27 cellular contexts compared by ENCODE assay signal in genomic region chr4:77219266-77219665, GRCh38.
"Had no signal": no experiment of that assay in that cellular context is flagged by ENCODE, and none has a peak within 500 bp of the region (broad histone marks: within the 10 kb centered on the region; RNA-seq: fewer than 3 reads in every experiment).

No MANE protein-coding gene starts in this region.

- H3K4me3 ChIP-seq: stomach, suprapubic skin, testis, thoracic aorta, thyroid gland, tibial artery, tibial nerve, transverse colon, upper lobe of left lung, upper lobe of right lung, uterus, vagina had no signal

- DNase-seq: stimulated activated CD4-positive, alpha-beta T cell treated with anti-CD3 and anti-CD28 coated beads, Interleukin-2, amount 100 ng/mL, for 48 hours; stimulated activated CD4-positive, alpha-beta T cell treated with anti-CD3 and anti-CD28 coated beads, Interleukin-4, amount 100 ng/mL, for 1 hour; stimulated activated CD4-positive, alpha-beta T cell treated with anti-CD3 and anti-CD28 coated beads, Interleukin-4, amount 100 ng/mL, for 24 hours; stimulated activated CD4-positive, alpha-beta T cell treated with anti-CD3 and anti-CD28 coated beads, Interleukin-4, amount 100 ng/mL, for 4 hours; stimulated activated CD8-positive, alpha-beta memory T cell treated with anti-CD3 and anti-CD28 coated beads, Interleukin-4, amount 100 ng/mL, for 48 hours; stimulated activated naive B cell treated with anti-CD40 and anti-IgM and Interleukin-4, amounts not matched to agents 10 μg/mL and 1 μg/mL and 100 μg/mL, for 72 hours; stimulated activated naive CD4-positive, alpha-beta T cell; stimulated activated naive CD4-positive, alpha-beta T cell treated with Interleukin-2 at 50 U/mL for 16 hours; stimulated activated naive CD8-positive, alpha-beta T cell treated with anti-CD3 and anti-CD28 coated beads, Interleukin-15, amount 100 ng/mL, for 72 hours; stimulated activated naive CD8-positive, alpha-beta T cell treated with anti-CD3 and anti-CD28 coated beads, Interleukin-15, Interleukin-2, amounts not matched to agents 100 U/mL and 50 U/mL, for 24 hours; stomach; substantia nigra; testis; thyroid gland; tibial artery; transverse colon; trophoblast cell; upper lobe of left lung; upper lobe of right lung; uterus had no signal

- H3K36me3 ChIP-seq: stomach, suprapubic skin, thoracic aorta, thyroid gland, tibial artery, tibial nerve, transverse colon, upper lobe of left lung, upper lobe of right lung, uterus, vagina had no signal

- ATAC-seq: stimulated activated effector memory CD8-positive, alpha-beta T cell treated with anti-CD3 and anti-CD28 coated beads, Interleukin-12 subunit alpha, Interleukin-12 subunit beta, amount 100 ng/mL, for 72 hours; stimulated activated memory B cell treated with anti-CD40 and anti-IgM and Interleukin-4, amounts not matched to agents 10 μg/mL and 1 μg/mL and 100 μg/mL, for 72 hours; stimulated activated naive B cell treated with anti-CD40 and anti-IgM and Interleukin-4, amounts not matched to agents 10 μg/mL and 1 μg/mL and 100 μg/mL, for 72 hours; stimulated activated naive CD8-positive, alpha-beta T cell treated with anti-CD3 and anti-CD28 coated beads, Interleukin-15, amount 100 ng/mL, for 72 hours; stimulated activated naive CD8-positive, alpha-beta T cell treated with anti-CD3 and anti-CD28 coated beads, Interleukin-15, Interleukin-2, amounts not matched to agents 100 U/mL and 50 U/mL, for 24 hours; upper lobe of right lung had no signal

- H3K9me3 ChIP-seq: stomach, suprapubic skin, testis, thoracic aorta, thyroid gland, tibial artery, tibial nerve, transverse colon, upper lobe of left lung, upper lobe of right lung, uterus, vagina had no signal

- FAIRE-seq: urothelium cell line had no signal

- H3K27ac ChIP-seq: stomach, suprapubic skin, testis, thoracic aorta, thyroid gland, tibial artery, tibial nerve, transverse colon, upper lobe of left lung, upper lobe of right lung, uterus, vagina had no signal

- H3K27me3 ChIP-seq: suprapubic skin, testis, thyroid gland, tibial artery, tibial nerve, transverse colon, upper lobe of left lung, upper lobe of right lung, uterus, vagina had no signal

- H3K4me1 ChIP-seq: stomach, suprapubic skin, testis, thyroid gland, tibial nerve, transverse colon, upper lobe of right lung, uterus, vagina had no signal
